In the genomic region with DNA sequence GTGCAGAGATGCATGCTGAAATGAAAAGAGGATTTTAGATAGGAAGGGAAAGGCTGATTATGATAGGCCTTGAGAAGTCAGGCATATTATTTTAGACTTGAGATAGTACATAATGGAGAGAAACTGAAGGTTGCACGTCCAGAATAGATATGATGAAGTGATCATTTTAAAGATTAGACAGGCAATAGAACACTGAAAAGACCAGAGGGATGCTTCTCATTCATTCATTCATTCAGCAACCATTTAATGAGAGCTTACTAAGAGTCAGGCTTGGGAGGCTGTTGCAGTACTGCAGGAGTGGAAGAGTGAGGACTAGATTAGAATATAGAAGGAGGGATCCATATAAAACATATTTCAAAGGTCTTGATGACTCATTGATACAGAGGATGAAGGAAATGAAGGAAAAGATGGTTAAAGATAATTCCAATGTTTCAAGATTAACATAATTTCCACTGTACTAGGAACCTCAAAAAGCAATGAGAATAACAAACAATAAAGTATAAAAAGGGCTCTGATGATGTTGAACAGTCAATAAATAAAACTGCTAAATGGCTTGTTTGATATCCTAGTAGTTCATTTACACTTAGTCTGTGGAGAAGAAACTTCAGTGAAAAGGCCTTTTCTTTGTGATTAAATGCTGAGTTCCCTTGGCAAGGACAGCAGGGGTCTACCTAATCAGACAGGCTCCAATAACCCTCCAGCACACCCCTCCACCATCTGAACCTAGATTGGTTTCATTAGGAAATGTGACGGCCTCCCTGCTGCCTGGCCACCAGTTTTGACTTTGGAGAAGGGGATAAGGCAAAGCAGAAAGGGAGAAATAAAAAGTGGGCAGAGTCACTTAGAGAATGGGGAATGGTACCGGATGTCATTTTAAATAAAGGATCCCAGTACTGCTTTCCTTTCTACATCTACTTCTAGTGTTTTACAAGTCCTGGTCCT, we compare ENCODE assay signal across 8 cellular contexts. TPM values are rescaled to one million over a fixed set of nuclear protein-coding genes. Genes with fewer than 3 reads are reported as not detected.
A peak's percentile ranks its signal among the peaks of the same experiment; 100 is the strongest.
DNase-seq lines count a peak whose midpoint lies in the region; ATAC-seq, FAIRE-seq and TF ChIP-seq lines count a peak whose summit lies in the region.

No MANE protein-coding gene starts in this region.

- CTCF ChIA-PET in A549 (lab: Yijun Ruan, JAX) (interaction anchor here (1.1 kb wide), 1 partner anchor 652 kb away, joined by 3 read pairs; no protein-coding TSS in a partner anchor), MCF 10A (lab: Yijun Ruan, JAX) (interaction anchor here (1.1 kb wide), 1 partner anchor 8 kb away, joined by 4 read pairs; no protein-coding TSS in a partner anchor)

- TF ChIP-seq EP300 in A549 (IDR thresholded peaks at IDR 0.05) = no peak

- H3K9ac ChIP-seq in mucosa of rectum (ENCODE audit: low read depth in 1 of 2, low read length in 2 of 2) = peak overlapping the region; percentile 80 to 92

- peak overlapping the region; percentile 88 for H3K4me3 Mint-ChIP-seq in MCF 10A (ENCODE audit: unreplicated experiment)

- no peak for TF ChIP-seq POLR2A in A549 (IDR thresholded peaks at IDR 0.05; ENCODE audit: low read length)

- no peak overlapping the region for H3K27ac ChIP-seq in A549
- peak overlapping the region in 1 of 2 donors; percentile 93 for H3K27ac ChIP-seq in mucosa of rectum (ENCODE audit: low read depth in 2 of 2, low read length in 2 of 2)
- no peak overlapping the region for H3K27ac ChIP-seq in pancreas

- no peaks in the 10 kb centered on the region for H3K36me3 Mint-ChIP-seq in MCF 10A (ENCODE audit: insufficient read depth, unreplicated experiment)

- intact Hi-C loops in MCF 10A (cut with micrococcal nuclease) = loop anchor here (1.0 kb wide), 1 partner anchor 653 kb away; no protein-coding TSS in a partner anchor
- intact Hi-C loops in pancreas (cut with DNase I) = no loop called here

- WGBS in A549 (ENCODE audit: missing lambda C conversion rate) = 84% methylated on average over 3 of the region's 3 CpGs
- 34 to 35% methylated on average over 3 of the region's 3 CpGs for whole genome bisulfite sequencing in pancreas, 2 donors

- FAIRE-seq in A549 (lab: Jason Lieb, UNC) (no peak), pancreas (lab: Jason Lieb, UNC) (no peak)

- no peak for ATAC-seq in A549
- no peak for ATAC-seq in HG03520 (IDR thresholded peaks at IDR 0.05; ENCODE audit: unreplicated experiment)
- ATAC-seq in pancreas = no peak

- no peak for TF ChIP-seq RAD21 in A549 (conservative IDR thresholded peaks at IDR 0.05 in 1 of 2, IDR thresholded peaks at IDR 0.05 in 1 of 2)

- peak overlapping the region; percentile 74 for H3K4me2 ChIP-seq in A549

- H3K27me3 ChIP-seq in mucosa of rectum (ENCODE audit: control insufficient read depth in 2 of 2, insufficient read depth in 2 of 2, low read length in 2 of 2) = no peaks in the 10 kb centered on the region
- H3K27me3 ChIP-seq in pancreas = no peaks in the 10 kb centered on the region

- DNase-seq in A549 (ENCODE audit: low read depth in 1 of 2, low spot score in 1 of 2) = no peak
- peak; percentile 12 for DNase-seq in HT1080 (ENCODE audit: low read depth)
- DNase-seq in MCF 10A (ENCODE audit: unreplicated experiment) = no peak
- DNase-seq in Ammon's horn (ENCODE audit: low spot score) = no peak
- no peak for DNase-seq in DMS79 (lab: John Stamatoyannopoulos, UW)
- DNase-seq in pancreas = no peak

- TF ChIP-seq CTCF in A549 (IDR thresholded peaks at IDR 0.05) (no peak), MCF 10A (IDR thresholded peaks at IDR 0.05; ENCODE audit: unreplicated experiment) (no peak), pancreas (IDR thresholded peaks at IDR 0.05) (no peak)

- H3K4me1 ChIP-seq in A549 (peaks cover 12% of the 10 kb centered on the region), mucosa of rectum (ENCODE audit: control insufficient read depth in 2 of 2, insufficient read depth in 2 of 2, low read length in 2 of 2) (peaks cover 23 to 39% of the 10 kb centered on the region in 2 donors), pancreas (peaks cover 19 to 53% (median 47%) of the 10 kb centered on the region in 3 donors)

- H3K9me3 Mint-ChIP-seq in MCF 10A (ENCODE audit: unreplicated experiment) = no peaks in the 10 kb centered on the region

- no peaks in the 10 kb centered on the region for H3K36me3 ChIP-seq in mucosa of rectum (ENCODE audit: control insufficient read depth in 2 of 2, insufficient read depth in 2 of 2, low read length in 2 of 2)
- no peaks in the 10 kb centered on the region for H3K36me3 ChIP-seq in pancreas

- H3K27me3 Mint-ChIP-seq in MCF 10A (ENCODE audit: insufficient read depth, unreplicated experiment) = no peaks in the 10 kb centered on the region

- POLR2A ChIA-PET in A549 (lab: Yijun Ruan, JAX) = no interaction called here
- POLR2A ChIA-PET in MCF 10A (lab: Yijun Ruan, JAX) = interaction anchor here (0.6 kb wide), 1 partner anchor 652 kb away, joined by 3 read pairs; no protein-coding TSS in a partner anchor

- no peaks in the 10 kb centered on the region for H3K9me3 ChIP-seq in A549
- H3K9me3 ChIP-seq in mucosa of rectum (ENCODE audit: control insufficient read depth in 2 of 2, low read length in 2 of 2) = no peaks in the 10 kb centered on the region
- H3K9me3 ChIP-seq in pancreas = no peaks in the 10 kb centered on the region

- peak overlapping the region; percentile 88 for H3K27ac Mint-ChIP-seq in MCF 10A (ENCODE audit: low read depth, unreplicated experiment)

- H3K4me1 Mint-ChIP-seq in MCF 10A (ENCODE audit: insufficient read depth, unreplicated experiment) = peaks cover 26% of the 10 kb centered on the region

- BruUV-seq in MCF 10A (replicated peaks; lab: Mats Ljungman, UMichigan) = no TSS peak

- no peak overlapping the region; the same call in 2 of the 3 replicates for H3K4me3 ChIP-seq in A549
- peak overlapping the region; percentile 82 to 88 for H3K4me3 ChIP-seq in mucosa of rectum (ENCODE audit: low read length in 2 of 2)
- peak overlapping the region in 1 of 4 donors; percentile 87 for H3K4me3 ChIP-seq in pancreas

TF ChIP-seq in A549, 52 proteins besides CTCF, POLR2A, EP300 and RAD21:
- no peak for TF ChIP-seq FOSL2 (IDR thresholded peaks at IDR 0.05)
- peak; percentile 17; the same call in 1 of the 2 replicates for TF ChIP-seq FOSL2 (CRISPR knock-in tag; IDR thresholded peaks at IDR 0.05)
- no peak for TF ChIP-seq KDM5A (IDR thresholded peaks at IDR 0.05)

RNA-seq across cellular contexts. Expression of gene CILK1, which starts 1.7 kb away (rescaled TPM):
- 7.4 and 7.9 TPM in 2 replicates for polyA plus RNA-seq in A549 (2011; rRNA removed)
- polyA plus RNA-seq in A549 (2012; cell fraction: cytosol; rRNA removed) = 1.6 and 2.1 TPM in 2 replicates
- polyA plus RNA-seq in A549 (2012; cell fraction: nucleus; rRNA removed) = 0.86 and 1.3 TPM in 2 replicates
- polyA plus RNA-seq in A549 (2017; fragmentation: RNase III; extraction: RNeasy Plus Mini Kit Qiagen cat#74134 plus additional on column Dnase treatment) = 1.8 to 2.1 TPM (median 1.9 TPM) in 3 replicates
- 5.1 and 5.4 TPM in 2 replicates for polyA minus RNA-seq in A549 (2011; rRNA and poly(A)+ RNA removed)
- 13.7 and 17.6 TPM in 2 replicates for total RNA-seq in HT1080 (2014; rRNA removed; shearing (Covaris generic))
- 10.3 and 15.0 TPM in 2 replicates for polyA plus RNA-seq in HT1080 (2015; cell fraction: cytosol; rRNA removed)
- polyA plus RNA-seq in HT1080 (2015; cell fraction: nucleus; rRNA removed) = 7.5 TPM in 2 replicates
- total RNA-seq in MCF 10A (2022) = 4.4 and 5.3 TPM in 2 replicates
- 1 to 10 TPM; 3.5 to 9.0 (median 5.2) TPM for total RNA-seq in pancreas
- polyA plus RNA-seq in pancreas = 1 to 10 TPM; 2.7 to 2.9 TPM

RNA-seq across cellular contexts. Expression of gene FBXO9, which starts 5.3 kb away (rescaled TPM):
- 67.6 and 72.1 TPM in 2 replicates for polyA plus RNA-seq in A549 (2011; rRNA removed)
- polyA plus RNA-seq in A549 (2012; cell fraction: cytosol; rRNA removed) = 35.5 and 39.3 TPM in 2 replicates
- polyA plus RNA-seq in A549 (2012; cell fraction: nucleus; rRNA removed) = 52.1 and 80.7 TPM in 2 replicates
- polyA plus RNA-seq in A549 (2017; fragmentation: RNase III; extraction: RNeasy Plus Mini Kit Qiagen cat#74134 plus additional on column Dnase treatment) = 30.2 to 34.0 TPM (median 32.1 TPM) in 3 replicates
- 39.6 and 46.9 TPM in 2 replicates for polyA minus RNA-seq in A549 (2011; rRNA and poly(A)+ RNA removed)
- total RNA-seq in HT1080 (2014; rRNA removed; shearing (Covaris generic)) = 25.2 and 33.9 TPM in 2 replicates
- polyA plus RNA-seq in HT1080 (2015; cell fraction: cytosol; rRNA removed) = 31.4 and 39.4 TPM in 2 replicates
- polyA plus RNA-seq in HT1080 (2015; cell fraction: nucleus; rRNA removed) = 59.8 and 79.4 TPM in 2 replicates
- 54.4 and 63.6 TPM in 2 replicates for total RNA-seq in MCF 10A (2022)
- 10 to 100 TPM; 38.0 to 66.1 (median 50.8) TPM for total RNA-seq in pancreas
- polyA plus RNA-seq in pancreas = 10 to 100 TPM; 30.9 to 51.5 TPM
